ENCODE assay signal across 19 cellular contexts in the genomic region with DNA sequence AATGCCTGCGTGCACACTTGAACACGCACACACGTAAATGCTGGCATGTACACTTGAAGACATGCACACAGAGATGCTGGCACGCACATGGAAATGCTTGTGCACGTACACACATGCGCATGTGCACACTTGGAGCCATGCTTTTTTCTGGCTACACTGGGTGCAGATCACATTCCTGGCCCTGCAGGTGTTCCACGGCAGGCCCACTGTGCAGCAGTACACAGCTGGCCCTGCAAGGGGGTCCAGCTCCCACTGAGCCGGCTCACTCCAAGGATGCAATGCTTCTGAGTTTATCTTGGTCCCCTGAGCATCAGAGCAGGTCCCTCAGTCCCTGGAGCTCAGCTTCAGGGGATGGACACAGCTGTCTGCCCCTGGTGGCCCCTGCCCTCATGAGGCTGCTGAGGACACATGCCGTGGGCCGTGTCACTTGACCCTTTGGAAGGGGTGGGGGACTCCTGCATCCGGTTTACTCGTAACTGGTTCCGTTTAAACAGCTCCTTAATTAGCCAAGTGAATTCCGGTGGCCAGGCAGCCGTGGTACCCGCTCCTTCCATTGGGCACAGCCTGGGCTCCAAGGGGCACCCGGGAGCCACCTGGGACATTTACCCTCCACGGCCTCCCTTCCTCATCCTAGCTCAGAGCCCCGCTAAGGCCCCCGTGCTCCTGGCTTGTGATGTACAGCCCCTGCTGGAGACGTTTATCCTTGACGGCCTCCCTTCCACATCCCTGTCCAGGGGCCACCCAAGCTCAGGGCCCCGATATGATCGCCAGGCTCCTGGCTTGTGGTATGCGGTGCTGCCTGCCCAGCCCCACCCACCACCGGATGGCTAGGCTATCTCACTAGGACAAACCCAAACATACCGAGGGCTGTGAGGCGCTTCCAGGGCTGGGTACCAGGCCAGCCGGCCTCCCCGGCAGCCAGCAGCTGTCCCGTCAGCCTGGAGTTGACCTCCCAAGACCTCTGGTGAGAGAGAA. TPM values are rescaled to one million over a fixed set of nuclear protein-coding genes. Genes with fewer than 3 reads are reported as not detected.
DNase-seq lines count a peak whose midpoint lies in the region; ATAC-seq, FAIRE-seq and TF ChIP-seq lines count a peak whose summit lies in the region.
"Had no signal": no experiment of that assay in that cellular context is flagged by ENCODE, and none has a peak within 500 bp of the region (broad histone marks: within the 10 kb centered on the region; RNA-seq: fewer than 3 reads in every experiment).

No MANE protein-coding gene starts in this region.

- H4K20me1 ChIP-seq in HepG2 (ENCODE audit: insufficient read depth, low read length) (peaks cover 2% of the 10 kb centered on the region; the same call in 1 of the 2 replicates), MM.1S (ENCODE audit: insufficient read depth, low read length) (no peaks in the 10 kb centered on the region)

- no peak overlapping the region for H3K4ac ChIP-seq in mesenchymal stem cell (ENCODE audit: low read depth in 1 of 2, low read length in 2 of 2)

- no peak overlapping the region for H3K18ac ChIP-seq in mesenchymal stem cell (ENCODE audit: low read depth in 1 of 2, low read length in 2 of 2)

- peak overlapping the region; percentile 34 for H4K91ac ChIP-seq in mesenchymal stem cell (ENCODE audit: low read length)

- H3K4me2 ChIP-seq in HepG2 (ENCODE audit: low read depth, low read length): no peak overlapping the region
- no peak overlapping the region for H3K4me2 ChIP-seq in mesenchymal stem cell (ENCODE audit: low read length, poor library complexity, severe bottlenecking)
- no peak overlapping the region for H3K4me2 ChIP-seq in MM.1S (ENCODE audit: low read depth, low read length)

- no peaks in the 10 kb centered on the region for H3K27me3 ChIP-seq in right lobe of liver
- peaks cover 2 to 14% of the 10 kb centered on the region in 2 experiments; a peak in 3 of 5 replicates for H3K27me3 ChIP-seq in HepG2 (ENCODE audit: control insufficient read depth in 1 of 2, insufficient read depth in 2 of 2, low read length in 2 of 2)
- peaks cover 0 to 7% (median 0%) of the 10 kb centered on the region in 9 donors for H3K27me3 ChIP-seq in heart left ventricle
- peaks cover 4 to 23% of the 10 kb centered on the region in 2 experiments for H3K27me3 ChIP-seq in mesenchymal stem cell (ENCODE audit: control insufficient read depth in 1 of 2, insufficient read depth in 1 of 2, low read length in 2 of 2)
- H3K27me3 ChIP-seq in upper lobe of right lung: peaks cover 11% of the 10 kb centered on the region
- H3K27me3 ChIP-seq in MM.1S (replicated peaks; ENCODE audit: insufficient read depth, low read length): peaks cover 25% of the 10 kb centered on the region

- H3K9me3 ChIP-seq in right lobe of liver (no peaks in the 10 kb centered on the region), HepG2 (ENCODE audit: low read length) (no peaks in the 10 kb centered on the region), heart left ventricle (no peaks in the 10 kb centered on the region), mesenchymal stem cell (ENCODE audit: control insufficient read depth, low read length) (no peaks in the 10 kb centered on the region), upper lobe of right lung (no peaks in the 10 kb centered on the region), MM.1S (replicated peaks; ENCODE audit: insufficient read depth, low read length) (no peaks in the 10 kb centered on the region)

- whole genome bisulfite sequencing in right lobe of liver (ENCODE audit: insufficient coverage, low coverage, low lambda C conversion rate, missing lambda C conversion rate): 66% methylated on average over 10 of the region's 31 CpGs
- 23% methylated on average over 14 of the region's 31 CpGs for WGBS in HepG2 (ENCODE audit: low lambda C conversion rate)
- 74 to 81% (median 76%) methylated on average over 26 to 31 of the region's 31 CpGs for WGBS in heart left ventricle, 4 donors
- 84% methylated on average over 31 of the region's 31 CpGs for WGBS in mesenchymal stem cell

- no peak overlapping the region for H2BK12ac ChIP-seq in mesenchymal stem cell (ENCODE audit: low read length in 2 of 2)

- H3K36me3 ChIP-seq in right lobe of liver: no peaks in the 10 kb centered on the region
- no peaks in the 10 kb centered on the region for H3K36me3 ChIP-seq in HepG2 (replicated peaks in 1 of 2; ENCODE audit: control insufficient read depth in 1 of 2, insufficient read depth in 2 of 2, low read length in 2 of 2)
- H3K36me3 ChIP-seq in heart left ventricle: no peaks in the 10 kb centered on the region
- no peaks in the 10 kb centered on the region for H3K36me3 ChIP-seq in mesenchymal stem cell (ENCODE audit: control insufficient read depth in 1 of 2, insufficient read depth in 2 of 2, low read depth in 1 of 2, low read length in 2 of 2)
- H3K36me3 ChIP-seq in upper lobe of right lung: no peaks in the 10 kb centered on the region
- H3K36me3 ChIP-seq in MM.1S (replicated peaks; ENCODE audit: insufficient read depth, low read length): no peaks in the 10 kb centered on the region

- no peaks in the 10 kb centered on the region for H3K79me1 ChIP-seq in mesenchymal stem cell (replicated peaks; ENCODE audit: low read length, poor library complexity, severe bottlenecking)

- intact Hi-C loops in right lobe of liver (cut with DNase I): loop anchor here in 1 of 2 donors (10.0 kb wide), 1 partner anchor 252 kb away; no protein-coding TSS in a partner anchor
- intact Hi-C loops in HepG2 (cut with micrococcal nuclease; ENCODE audit: unreplicated experiment): no loop called here
- intact Hi-C loops in heart left ventricle (cut with DNase I): loop anchor here in 4 of 10 donors (10.0 kb wide), 2 partner anchors 112 to 262 kb away; no protein-coding TSS in a partner anchor
- intact Hi-C loops in upper lobe of right lung (cut with DNase I): no loop called here

- no peak overlapping the region for H2BK15ac ChIP-seq in mesenchymal stem cell (ENCODE audit: low read depth, poor library complexity, severe bottlenecking)

- H3K23ac ChIP-seq in mesenchymal stem cell (ENCODE audit: low read length in 2 of 2): no peak overlapping the region

- H2AFZ ChIP-seq in HepG2 (ENCODE audit: low read length) (no peak overlapping the region), mesenchymal stem cell (ENCODE audit: low read depth, low read length) (no peak overlapping the region), MM.1S (ENCODE audit: low read length) (no peak overlapping the region)

- DNase-seq in right lobe of liver: peak in 2 of 3 donors; percentile 6 to 44
- DNase-seq in HepG2 (ENCODE audit: low spot score): no peak
- peak in 3 of 5 donors; percentile 16 to 42 (median 32) for DNase-seq in heart left ventricle
- DNase-seq in mesenchymal stem cell: no peak
- peak; percentile 54 for DNase-seq in upper lobe of right lung
- no peak for DNase-seq in superior temporal gyrus (ENCODE audit: extremely low spot score)
- no peak for DNase-seq in COR-L47 (lab: John Stamatoyannopoulos, UW)
- DNase-seq in MM.1S: no peak
- DNase-seq: Calu3; CD4-positive, alpha-beta T cell; DMS53; HCEC 1CT; NCI-H1105 treated with DMSO at 0.1 percent for 48 hours; NCI-H1694 treated with DMSO at 0.1 percent for 48 hours; NCI-H345; NCI-H69 had no signal

- TF ChIP-seq RAD21 in HepG2 (CRISPR knock-in tag; IDR thresholded peaks at IDR 0.05): no peak

- H2BK120ac ChIP-seq in mesenchymal stem cell (ENCODE audit: low read depth, low read length): no peak overlapping the region

- CTCF ChIA-PET in HepG2 (lab: Yijun Ruan, JAX; ENCODE audit: low intra/inter-chr PET ratio, low total read pairs): no interaction called here

- no peak for FAIRE-seq in HepG2 (lab: Jason Lieb, UNC)

- no peak overlapping the region for H2AK5ac ChIP-seq in mesenchymal stem cell (ENCODE audit: low read length, severe bottlenecking)

- TF ChIP-seq POLR2A in right lobe of liver (IDR thresholded peaks at IDR 0.05) (no peak), HepG2 (IDR thresholded peaks at IDR 0.05; ENCODE audit: insufficient read depth in 1 of 2, low read depth in 2 of 2, low read length in 2 of 2) (no peak), heart left ventricle (IDR thresholded peaks at IDR 0.05) (no peak)

- no peak overlapping the region for H3K14ac ChIP-seq in mesenchymal stem cell (ENCODE audit: low read length in 2 of 2)

- POLR2A ChIA-PET in HepG2 (lab: Yijun Ruan, JAX): no interaction called here

- in situ Hi-C loops in HepG2 (cut with HindIII; ENCODE audit: extremely low pct_ligation_motif_present, low pct_unique_long_range_greater_than_20kb): loop anchor here (10.0 kb wide), 1 partner anchor 252 kb away; no protein-coding TSS in a partner anchor

- no peak for TF ChIP-seq EP300 in HepG2 (IDR thresholded peaks at IDR 0.05; ENCODE audit: low read depth in 2 of 2, low read length in 2 of 2)
- TF ChIP-seq EP300 in HepG2 (CRISPR knock-in tag; IDR thresholded peaks at IDR 0.05; ENCODE audit: borderline replicate concordance): no peak

- H3K79me2 ChIP-seq in HepG2 (ENCODE audit: insufficient read depth, low read length): no peaks in the 10 kb centered on the region
- no peaks in the 10 kb centered on the region for H3K79me2 ChIP-seq in MM.1S (ENCODE audit: low read length)

- no peaks in the 10 kb centered on the region for H3K9me2 ChIP-seq in MM.1S (replicated peaks; ENCODE audit: insufficient read depth, low read length)

- no TSS peak for BruUV-seq in HepG2 (replicated peaks; lab: Mats Ljungman, UMichigan)

- no peak overlapping the region for H2BK5ac ChIP-seq in mesenchymal stem cell (ENCODE audit: low read depth, low read length, poor library complexity, severe bottlenecking)

- TF ChIP-seq CTCF in right lobe of liver (IDR thresholded peaks at IDR 0.05) (no peak), HepG2 (CRISPR knock-in tag; IDR thresholded peaks at IDR 0.05) (no peak), heart left ventricle (IDR thresholded peaks at IDR 0.05) (no peak), upper lobe of right lung (IDR thresholded peaks at IDR 0.05) (no peak), MM.1S (IDR thresholded peaks at IDR 0.05; ENCODE audit: low read length) (no peak)

- no peak overlapping the region for H3K4me3 ChIP-seq in right lobe of liver
- no peak overlapping the region for H3K4me3 ChIP-seq in HepG2 (replicated peaks in 1 of 3; ENCODE audit: insufficient read depth in 1 of 3, low read depth in 2 of 3, low read length in 3 of 3)
- H3K4me3 ChIP-seq in heart left ventricle: no peak overlapping the region
- no peak overlapping the region for H3K4me3 ChIP-seq in mesenchymal stem cell (ENCODE audit: insufficient read depth in 1 of 2, low read depth in 1 of 2, low read length in 2 of 2)
- H3K4me3 ChIP-seq in upper lobe of right lung: no peak overlapping the region
- no peak overlapping the region for H3K4me3 ChIP-seq in MM.1S (ENCODE audit: low read length)

- no peaks in the 10 kb centered on the region for H3F3A ChIP-seq in MM.1S (ENCODE audit: insufficient read depth, low read length)

- H3K4me1 ChIP-seq in right lobe of liver (no peaks in the 10 kb centered on the region), HepG2 (ENCODE audit: insufficient read depth, low read length) (no peaks in the 10 kb centered on the region), heart left ventricle (peaks cover 0 to 11% (median 0%) of the 10 kb centered on the region in 12 donors), mesenchymal stem cell (ENCODE audit: control insufficient read depth, insufficient read depth, low read depth, low read length) (peaks cover 2% of the 10 kb centered on the region), upper lobe of right lung (no peaks in the 10 kb centered on the region), MM.1S (ENCODE audit: low read length) (no peaks in the 10 kb centered on the region)

- H3K27ac ChIP-seq in right lobe of liver (no peak overlapping the region), HepG2 (ENCODE audit: extremely low read length, insufficient read depth, low read length) (no peak overlapping the region), heart left ventricle (no peak overlapping the region), mesenchymal stem cell (ENCODE audit: low read length, poor library complexity, severe bottlenecking) (no peak overlapping the region), upper lobe of right lung (no peak overlapping the region), MM.1S (ENCODE audit: low read length) (no peak overlapping the region)
- H3K27ac ChIP-seq: RWPE1 had no signal

- H3K9ac ChIP-seq in HepG2 (ENCODE audit: insufficient read depth, low read depth, low read length) (no peak overlapping the region), mesenchymal stem cell (ENCODE audit: low read length) (no peak overlapping the region), MM.1S (ENCODE audit: low read length) (no peak overlapping the region)

- H4K8ac ChIP-seq in mesenchymal stem cell (ENCODE audit: low read length): no peak overlapping the region

- ATAC-seq in right lobe of liver (no peak), HepG2 (no peak), heart left ventricle (peak in 1 of 4 donors; percentile 19), upper lobe of right lung (no peak)

RNA-seq across cellular contexts. Expression of gene DPYSL4, which starts 39.5 kb away (rescaled TPM):
- total RNA-seq in right lobe of liver (under 1 TPM in 3 of 6 experiments, not detected in 3; 0.24 to 0.31 (median 0.25) TPM), HepG2 (2016; rRNA removed; fragmentation: Illumina TruSeq; extraction: Trizol) (0.38 and 0.84 TPM in 2 replicates), heart left ventricle (100 to 1,000 TPM in 1 of 9 donors, 10 to 100 TPM in 8; 13.2 to 127 (median 45.9) TPM), upper lobe of right lung (1.7 TPM)
- 0.30 and 0.53 TPM in 2 replicates for total RNA-seq in HepG2 (2016; cell fraction: cytosol; rRNA removed; fragmentation: Illumina TruSeq; extraction: Trizol; ENCODE audit: low read depth)
- 0.28 and 0.67 TPM in 2 replicates for total RNA-seq in HepG2 (2016; cell fraction: insoluble cytoplasmic fraction; rRNA removed; fragmentation: Illumina TruSeq; extraction: Trizol)
- 0.65 and 0.72 TPM in 2 replicates for total RNA-seq in HepG2 (2016; cell fraction: membrane; rRNA removed; fragmentation: Illumina TruSeq; extraction: Trizol)
- total RNA-seq in HepG2 (2016; cell fraction: nucleus; rRNA removed; fragmentation: Illumina TruSeq; extraction: Trizol): 0.25 and 0.85 TPM in 2 replicates
- polyA plus RNA-seq in HepG2 (2011; rRNA removed) (1.2 and 2.1 TPM in 2 replicates), heart left ventricle (10 to 100 TPM in 1 of 2 donors, 1 to 10 TPM in 1; 4.0 to 33.1 TPM)
- polyA plus RNA-seq in HepG2 (2011; cell fraction: cytosol; rRNA removed): 0.87 and 0.98 TPM in 2 replicates
- polyA plus RNA-seq in HepG2 (2011; cell fraction: nucleus; rRNA removed): 6.5 and 9.7 TPM in 2 replicates
- 0.76 and 1.7 TPM in 2 replicates for polyA plus RNA-seq in HepG2 (2012)
- polyA plus RNA-seq in HepG2 (2016; cell fraction: cytosol; fragmentation: Illumina TruSeq; extraction: Trizol; ENCODE audit: low read depth): 0.43 and 0.57 TPM in 2 replicates
- 0.42 and 0.70 TPM in 2 replicates for polyA plus RNA-seq in HepG2 (2016; cell fraction: insoluble cytoplasmic fraction; fragmentation: Illumina TruSeq; extraction: Trizol; ENCODE audit: low read depth)
- 0.53 and 0.62 TPM in 2 replicates for polyA plus RNA-seq in HepG2 (2016; cell fraction: membrane; fragmentation: Illumina TruSeq; extraction: Trizol; ENCODE audit: low read depth)
- 1.1 and 1.7 TPM in 2 replicates for polyA plus RNA-seq in HepG2 (2016; cell fraction: nucleus; fragmentation: Illumina TruSeq; extraction: Trizol; ENCODE audit: insufficient read depth, low read depth)
- polyA minus RNA-seq in HepG2 (2011; rRNA and poly(A)+ RNA removed; ENCODE audit: low replicate concordance): 0.07 and 2.3 TPM in 2 replicates
- 1.1 and 1.6 TPM in 2 replicates for polyA minus RNA-seq in HepG2 (2011; cell fraction: cytosol; rRNA and poly(A)+ RNA removed)
- 1.2 TPM in 2 replicates for polyA minus RNA-seq in HepG2 (2011; cell fraction: nucleus; rRNA and poly(A)+ RNA removed)
- polyA plus RNA-seq in mesenchymal stem cell (2013, experiment 1 of 2): 3.9 TPM
- 3.5 TPM for polyA plus RNA-seq in mesenchymal stem cell (2013, experiment 2 of 2)
- total RNA-seq: Calu3, HT1080, OCI-LY7 had no signal

Comparison
In these comparisons a context has a peak if more than half of its experiments do, and no peak if none do; other contexts are left out.
1. DNase-seq: peak in right lobe of liver (2 of 3), heart left ventricle (3 of 5) and upper lobe of right lung (single experiment); none in HepG2 (single experiment), mesenchymal stem cell (single experiment), superior temporal gyrus (single experiment), COR-L47 (single experiment) and MM.1S (single experiment).